Comparison of ENCODE assay signal across 18 cellular contexts in genomic region chr3:183278479-183279088, GRCh38. TPM values are rescaled to one million over a fixed set of nuclear protein-coding genes. Genes with fewer than 3 reads are reported as not detected.
A peak's percentile ranks its signal among the peaks of the same experiment; 100 is the strongest.
DNase-seq lines count a peak whose midpoint lies in the region; ATAC-seq, FAIRE-seq and TF ChIP-seq lines count a peak whose summit lies in the region.
"Had no signal": no experiment of that assay in that cellular context is flagged by ENCODE, and none has a peak within 500 bp of the region (broad histone marks: within the 10 kb centered on the region; RNA-seq: fewer than 3 reads in every experiment).

No MANE protein-coding gene starts in this region.

- no peaks in the 10 kb centered on the region for H3K9me3 ChIP-seq in A549
- no peaks in the 10 kb centered on the region for H3K9me3 ChIP-seq in PC-9 (ENCODE audit: insufficient read depth, low read depth)
- no peaks in the 10 kb centered on the region for H3K9me3 ChIP-seq in esophagus squamous epithelium
- H3K9me3 ChIP-seq: left lung, transverse colon had no signal

- BruUV-seq in PC-9 (replicated peaks; lab: Mats Ljungman, UMichigan), result no TSS peak

- no peak overlapping the region for H3K4me3 Mint-ChIP-seq in naive thymus-derived CD8-positive, alpha-beta T cell
- H3K4me3 Mint-ChIP-seq: activated naive CD4-positive, alpha-beta T cell treated with anti-CD3 and anti-CD28 coated beads, Interleukin-2, amount 50 U/mL, for 24 hours; naive thymus-derived CD4-positive, alpha-beta T cell had no signal

- CTCF ChIA-PET in A549 (lab: Yijun Ruan, JAX) (interaction anchor here (1.2 kb wide), 1 partner anchor 107 kb away, joined by 4 read pairs; no protein-coding TSS in a partner anchor), PC-9 (lab: Charles Lee) (no interaction called here)

- no peaks in the 10 kb centered on the region for H4K20me1 ChIP-seq in PC-9 (ENCODE audit: insufficient read depth)

- TF ChIP-seq EP300 in A549 (IDR thresholded peaks at IDR 0.05), result no peak

- H3K4me2 ChIP-seq in A549, result peak overlapping the region; percentile 45
- no peak overlapping the region for H3K4me2 ChIP-seq in PC-9
- H3K4me2 ChIP-seq: hepatocyte had no signal

- TF ChIP-seq CTCF in A549 (IDR thresholded peaks at IDR 0.05) (no peak), PC-9 (conservative IDR thresholded peaks at IDR 0.05) (no peak), esophagus squamous epithelium (IDR thresholded peaks at IDR 0.05) (no peak)

- H3K9me3 Mint-ChIP-seq in naive thymus-derived CD8-positive, alpha-beta T cell, result no peaks in the 10 kb centered on the region
- H3K9me3 Mint-ChIP-seq: activated naive CD4-positive, alpha-beta T cell treated with anti-CD3 and anti-CD28 coated beads, Interleukin-2, amount 50 U/mL, for 24 hours; naive thymus-derived CD4-positive, alpha-beta T cell had no signal

- H3K27ac ChIP-seq in A549 (peak overlapping the region in 1 of 2 experiments; percentile 52; a peak in 3 of 6 replicates), PC-9 (peak overlapping the region; percentile 51), esophagus squamous epithelium (peak overlapping the region in 3 of 4 donors; percentile 9 to 47 (median 26))
- H3K27ac ChIP-seq: hepatocyte, left lung, SK-N-MC, transverse colon had no signal

- peaks cover 31% of the 10 kb centered on the region for H3F3A ChIP-seq in PC-9 (ENCODE audit: insufficient read depth, low read depth)

- no peak overlapping the region for H2AFZ ChIP-seq in PC-9
- H2AFZ ChIP-seq: hepatocyte had no signal

- ATAC-seq in A549 (peak; percentile 77 to 79; a peak in 5 of 6 replicates), GM21576 (IDR thresholded peaks at IDR 0.05; ENCODE audit: unreplicated experiment) (no peak)
- ATAC-seq in naive thymus-derived CD8-positive, alpha-beta T cell, result no peak
- ATAC-seq: left lung; naive thymus-derived CD4-positive, alpha-beta T cell had no signal

- TF ChIP-seq RAD21 in A549 (conservative IDR thresholded peaks at IDR 0.05 in 1 of 2, IDR thresholded peaks at IDR 0.05 in 1 of 2), result no peak

- H3K4me1 ChIP-seq in A549, result peaks cover 32% of the 10 kb centered on the region
- H3K4me1 ChIP-seq in PC-9 (replicated peaks; ENCODE audit: insufficient read depth), result peaks cover 56% of the 10 kb centered on the region
- peaks cover 0 to 42% (median 6%) of the 10 kb centered on the region in 3 donors for H3K4me1 ChIP-seq in esophagus squamous epithelium

- H3K27me3 ChIP-seq in PC-9 (ENCODE audit: insufficient read depth, low read depth) (no peaks in the 10 kb centered on the region), esophagus squamous epithelium (no peaks in the 10 kb centered on the region)
- H3K27me3 ChIP-seq: hepatocyte, left lung, transverse colon had no signal

- H3K4me3 ChIP-seq in A549 (no peak overlapping the region), PC-9 (no peak overlapping the region), esophagus squamous epithelium (no peak overlapping the region)
- H3K4me3 ChIP-seq: hepatocyte, left lung, SK-N-MC, transverse colon had no signal

- H3K79me2 ChIP-seq in PC-9 (ENCODE audit: low read depth), result peaks cover 20% of the 10 kb centered on the region

- intact Hi-C loops in PC-9 (cut with micrococcal nuclease; ENCODE audit: unreplicated experiment), result no loop called here
- intact Hi-C loops in esophagus squamous epithelium (cut with DNase I), result no loop called here

- H3K36me3 ChIP-seq in PC-9 (ENCODE audit: low read depth) (peaks cover 6% of the 10 kb centered on the region; the same call in 1 of the 2 replicates), esophagus squamous epithelium (no peaks in the 10 kb centered on the region)
- H3K36me3 ChIP-seq: left lung, transverse colon had no signal

- POLR2A ChIA-PET in A549 (lab: Yijun Ruan, JAX) (no interaction called here), PC-9 (lab: Charles Lee; ENCODE audit: unreplicated experiment) (no interaction called here)
- POLR2A ChIA-PET in naive thymus-derived CD8-positive, alpha-beta T cell (lab: Charles Lee), result no interaction called here

- H3K27ac Mint-ChIP-seq in naive thymus-derived CD8-positive, alpha-beta T cell, result no peak overlapping the region
- H3K27ac Mint-ChIP-seq: activated naive CD4-positive, alpha-beta T cell treated with anti-CD3 and anti-CD28 coated beads, Interleukin-2, amount 50 U/mL, for 24 hours; naive thymus-derived CD4-positive, alpha-beta T cell had no signal

- H3K4me1 Mint-ChIP-seq in naive thymus-derived CD8-positive, alpha-beta T cell, result peaks cover 0 to 9% (median 6%) of the 10 kb centered on the region in 4 donors

- no peak for TF ChIP-seq POLR2A in A549 (IDR thresholded peaks at IDR 0.05; ENCODE audit: low read length)
- TF ChIP-seq POLR2A in esophagus squamous epithelium (IDR thresholded peaks at IDR 0.05), result no peak

- WGBS in A549 (ENCODE audit: missing lambda C conversion rate), result 8% methylated on average over 4 of the region's 4 CpGs
- WGBS in esophagus squamous epithelium, 2 donors, result 32 to 52% methylated on average over 4 of the region's 4 CpGs

- DNase-seq in A549 (ENCODE audit: low read depth in 1 of 2, low spot score in 1 of 2) (peak in 1 of 2 experiments; percentile 22), HCEC 1CT (peak; percentile 54), PC-9 (no peak), esophagus squamous epithelium (lab: John Stamatoyannopoulos, UW) (no peak), HK-2 (ENCODE audit: unreplicated experiment) (no peak), NCI-H2196 (lab: John Stamatoyannopoulos, UW; ENCODE audit: unreplicated experiment) (no peak)
- DNase-seq in naive thymus-derived CD8-positive, alpha-beta T cell, result no peak
- DNase-seq: activated CD4-positive, CD25-positive, alpha-beta regulatory T cell; activated CD8-positive, alpha-beta memory T cell treated with anti-CD3 and anti-CD28 coated beads, Interleukin-2, amount 50 U/mL, for 4 hours; central memory CD4-positive, alpha-beta T cell; left lung; naive thymus-derived CD4-positive, alpha-beta T cell; retina; transverse colon had no signal

- no peaks in the 10 kb centered on the region for H3K9me2 ChIP-seq in PC-9 (ENCODE audit: insufficient read depth)

- no peak for FAIRE-seq in A549 (lab: Jason Lieb, UNC)

- no peaks in the 10 kb centered on the region for H3K36me3 Mint-ChIP-seq in naive thymus-derived CD8-positive, alpha-beta T cell
- H3K36me3 Mint-ChIP-seq: activated naive CD4-positive, alpha-beta T cell treated with anti-CD3 and anti-CD28 coated beads, Interleukin-2, amount 50 U/mL, for 24 hours had no signal

- H3K27me3 Mint-ChIP-seq in naive thymus-derived CD8-positive, alpha-beta T cell, result peaks cover 0 to 2% (median 0%) of the 10 kb centered on the region in 5 donors
- H3K27me3 Mint-ChIP-seq: activated naive CD4-positive, alpha-beta T cell treated with anti-CD3 and anti-CD28 coated beads, Interleukin-2, amount 50 U/mL, for 24 hours; naive thymus-derived CD4-positive, alpha-beta T cell had no signal

TF ChIP-seq in A549, 52 proteins besides CTCF, POLR2A, EP300 and RAD21 (continues in another document):
- TF ChIP-seq USF2 (IDR thresholded peaks at IDR 0.05) (no peak), EHMT2 (IDR thresholded peaks at IDR 0.05; ENCODE audit: low read depth) (no peak), HOXB13 (CRISPR knock-in tag; IDR thresholded peaks at IDR 0.05; ENCODE audit: low read depth) (no peak), HOXB5 (CRISPR knock-in tag; IDR thresholded peaks at IDR 0.05) (no peak), RNF2 (IDR thresholded peaks at IDR 0.05; ENCODE audit: borderline replicate concordance, low read depth) (no peak), MAFK (IDR thresholded peaks at IDR 0.05; ENCODE audit: partially characterized antibody) (no peak), MAZ (IDR thresholded peaks at IDR 0.05; ENCODE audit: borderline replicate concordance, low read depth, low read length) (no peak), PHF8 (IDR thresholded peaks at IDR 0.05; ENCODE audit: borderline replicate concordance, low read depth) (no peak), CEBPB (IDR thresholded peaks at IDR 0.05) (no peak), JUNB (IDR thresholded peaks at IDR 0.05) (no peak), MYC (IDR thresholded peaks at IDR 0.05; ENCODE audit: borderline replicate concordance, low read length) (no peak), FOSL2 (IDR thresholded peaks at IDR 0.05) (no peak), FOSL2 (CRISPR knock-in tag; IDR thresholded peaks at IDR 0.05) (no peak), SREBF2 (IDR thresholded peaks at IDR 0.05) (no peak), ESRRA (IDR thresholded peaks at IDR 0.05; ENCODE audit: borderline replicate concordance, low read length) (no peak)

RNA-seq across cellular contexts. Expression of gene B3GNT5, which starts 25.5 kb away (rescaled TPM):
- polyA plus RNA-seq in A549 (2011; rRNA removed) (10.9 and 11.7 TPM in 2 replicates), A549 (2017; fragmentation: RNase III; extraction: RNeasy Plus Mini Kit Qiagen cat#74134 plus additional on column Dnase treatment) (4.7 to 4.8 TPM (median 4.7 TPM) in 3 replicates)
- 1.9 and 2.1 TPM in 2 replicates for polyA plus RNA-seq in A549 (2012; cell fraction: cytosol; rRNA removed)
- polyA plus RNA-seq in A549 (2012; cell fraction: nucleus; rRNA removed), result 1.00 and 1.5 TPM in 2 replicates
- 9.8 and 9.9 TPM in 2 replicates for polyA minus RNA-seq in A549 (2011; rRNA and poly(A)+ RNA removed)
- total RNA-seq in PC-9 (2021) (30.7 and 33.6 TPM in 2 replicates), esophagus squamous epithelium (10 to 100 TPM; 26.3 to 69.9 (median 29.3) TPM)
- not detected for total RNA-seq in naive thymus-derived CD8-positive, alpha-beta T cell
- polyA plus RNA-seq in naive thymus-derived CD8-positive, alpha-beta T cell, result not detected
- polyA plus RNA-seq: naive thymus-derived CD4-positive, alpha-beta T cell had no signal

Comparison
In these comparisons a context has a peak if more than half of its experiments do, and no peak if none do; other contexts are left out.
1. ATAC-seq: peak in A549 (2 of 2); none in GM21576 (single experiment) and naive thymus-derived CD8-positive, alpha-beta T cell (0 of 2).
2. RNA of gene B3GNT5, which starts 25.5 kb away (total RNA-seq): 30.7 to 33.6 TPM in PC-9 and 26.3 to 69.9 TPM in esophagus squamous epithelium; not detected in naive thymus-derived CD8-positive, alpha-beta T cell; every median in the first group is over 10 times any median in the second.